11 cellular contexts compared by ENCODE assay signal in the genomic region with DNA sequence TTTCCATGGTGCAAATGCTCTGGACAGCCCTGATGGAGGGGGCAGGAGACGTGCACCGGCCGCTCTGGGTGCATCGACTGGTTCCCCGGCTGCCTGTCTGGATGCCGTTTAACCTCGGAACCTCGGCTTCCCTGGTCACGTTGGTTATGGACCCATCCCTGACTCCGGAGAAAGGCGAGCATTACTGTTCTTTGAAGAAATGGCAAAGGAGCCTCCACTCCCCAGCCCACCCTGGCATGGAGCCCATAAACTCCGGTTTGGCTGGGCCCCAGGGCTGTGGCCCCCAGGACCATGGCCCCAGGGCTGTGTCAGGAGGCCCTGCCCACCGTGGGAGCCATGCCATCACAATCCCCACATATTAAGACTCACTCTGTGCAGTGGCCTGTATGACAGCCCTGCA. TPM values are rescaled to one million over a fixed set of nuclear protein-coding genes. Genes with fewer than 3 reads are reported as not detected.
"Had no signal": no experiment of that assay in that cellular context is flagged by ENCODE, and none has a peak within 500 bp of the region (broad histone marks: within the 10 kb centered on the region; RNA-seq: fewer than 3 reads in every experiment).

No MANE protein-coding gene starts in this region.

- H3K4me1 ChIP-seq: HAP-1 had no signal

- FAIRE-seq: H1, H54 had no signal

- H3K9me3 Mint-ChIP-seq: GM23338, HFFc6 had no signal

- H3K9ac ChIP-seq: GM23248 had no signal

- H3K4me3 Mint-ChIP-seq: GM23338, H9, HFFc6 had no signal

- H3K4me3 ChIP-seq: GM23248, GM23338, HAP-1 had no signal

- H2AFZ ChIP-seq: GM23248, GM23338 had no signal

- H3K4me2 ChIP-seq: GM23338 had no signal

- H3K36me3 ChIP-seq: HAP-1 had no signal

- H3K9me3 ChIP-seq: HAP-1 had no signal

- H3K27ac Mint-ChIP-seq: GM23338, H9, HFFc6 had no signal

- DNase-seq: GM23248, GOT3, H7, H9, HCEC 1CT, HFFc6 had no signal

- H3K27ac ChIP-seq: GM23248 had no signal

- H3K4me1 Mint-ChIP-seq: GM23338 had no signal

RNA-seq across cellular contexts. Expression of a gene that starts 28.9 kb away (rescaled TPM):
- total RNA-seq: GM23248, H1, H4, H9, HFFc6 had no signal
- polyA plus RNA-seq: GM23248 had no signal

RNA-seq across cellular contexts. Expression of a gene that starts 55.9 kb away (rescaled TPM):
- total RNA-seq: GM23248, H4, HFFc6 had no signal
- polyA plus RNA-seq: GM23248 had no signal
